ENCODE assay signal across 11 cellular contexts in genomic region chr20:51650685-51651134, GRCh38.
A peak's percentile ranks its signal among the peaks of the same experiment; 100 is the strongest.
DNase-seq lines count a peak whose midpoint lies in the region; ATAC-seq and TF ChIP-seq lines count a peak whose summit lies in the region.
"Had no signal": no experiment of that assay in that cellular context is flagged by ENCODE, and none has a peak within 500 bp of the region (broad histone marks: within the 10 kb centered on the region; RNA-seq: fewer than 3 reads in every experiment).

No MANE protein-coding gene starts in this region.

- DNase-seq in AG10803 (ENCODE audit: low read depth) (peak; percentile 68), SW480 (ENCODE audit: low spot score) (peak; percentile 67), iris pigment epithelial cell (ENCODE audit: low read depth) (peak; percentile 90), amniotic stem cell (lab: John Stamatoyannopoulos, UW) (no peak), MM.1S (no peak)
- no peak for DNase-seq in activated CD4-positive, CD25-positive, alpha-beta regulatory T cell treated with anti-CD3 and anti-CD28 coated beads, Interleukin-2, amount 50 U/mL, for 72 hours
- DNase-seq: glutamatergic neuron, NCI-H524, testis had no signal

- no peaks in the 10 kb centered on the region for H3K9me3 ChIP-seq in MM.1S (replicated peaks; ENCODE audit: insufficient read depth, low read length)
- H3K9me3 ChIP-seq: testis had no signal

- no peak overlapping the region for H3K4me3 ChIP-seq in AG10803 (ENCODE audit: low read length)
- H3K4me3 ChIP-seq in MM.1S (ENCODE audit: low read length), result no peak overlapping the region
- H3K4me3 ChIP-seq: testis had no signal

- no peak overlapping the region for H3K27ac ChIP-seq in MM.1S (ENCODE audit: low read length)
- H3K27ac ChIP-seq: testis had no signal

- H3F3A ChIP-seq in MM.1S (ENCODE audit: insufficient read depth, low read length), result no peaks in the 10 kb centered on the region

- H3K9me2 ChIP-seq in MM.1S (replicated peaks; ENCODE audit: insufficient read depth, low read length), result no peaks in the 10 kb centered on the region

- no peak overlapping the region for H3K9ac ChIP-seq in MM.1S (ENCODE audit: low read length)

- no peak overlapping the region for H2AFZ ChIP-seq in MM.1S (ENCODE audit: low read length)

- H3K79me2 ChIP-seq in MM.1S (ENCODE audit: low read length), result no peaks in the 10 kb centered on the region

- H3K4me2 ChIP-seq in MM.1S (ENCODE audit: low read depth, low read length), result no peak overlapping the region

- no peak for TF ChIP-seq CTCF in AG10803 (conservative IDR thresholded peaks at IDR 0.05; ENCODE audit: low read length)
- TF ChIP-seq CTCF in MM.1S (IDR thresholded peaks at IDR 0.05; ENCODE audit: low read length), result no peak

- no peaks in the 10 kb centered on the region for H3K4me1 ChIP-seq in MM.1S (ENCODE audit: low read length)
- H3K4me1 ChIP-seq: testis had no signal

- ATAC-seq in HG02870 (IDR thresholded peaks at IDR 0.05; ENCODE audit: unreplicated experiment) (peak; percentile 53), HG03139 (IDR thresholded peaks at IDR 0.05; ENCODE audit: unreplicated experiment) (no peak)

- no peaks in the 10 kb centered on the region for H3K36me3 ChIP-seq in MM.1S (replicated peaks; ENCODE audit: insufficient read depth, low read length)

- no peaks in the 10 kb centered on the region for H4K20me1 ChIP-seq in MM.1S (ENCODE audit: insufficient read depth, low read length)

- no peaks in the 10 kb centered on the region for H3K27me3 ChIP-seq in MM.1S (replicated peaks; ENCODE audit: insufficient read depth, low read length)
- H3K27me3 ChIP-seq: testis had no signal

Comparison
In these comparisons a context has a peak if more than half of its experiments do, and no peak if none do; other contexts are left out.
1. DNase-seq: peak in AG10803 (single experiment), SW480 (single experiment) and iris pigment epithelial cell (single experiment); none in amniotic stem cell (single experiment), activated CD4-positive, CD25-positive, alpha-beta regulatory T cell treated with anti-CD3 and anti-CD28 coated beads, Interleukin-2, amount 50 U/mL, for 72 hours (single experiment) and MM.1S (single experiment).